1 cellular context compared by ENCODE assay signal in the genomic region with DNA sequence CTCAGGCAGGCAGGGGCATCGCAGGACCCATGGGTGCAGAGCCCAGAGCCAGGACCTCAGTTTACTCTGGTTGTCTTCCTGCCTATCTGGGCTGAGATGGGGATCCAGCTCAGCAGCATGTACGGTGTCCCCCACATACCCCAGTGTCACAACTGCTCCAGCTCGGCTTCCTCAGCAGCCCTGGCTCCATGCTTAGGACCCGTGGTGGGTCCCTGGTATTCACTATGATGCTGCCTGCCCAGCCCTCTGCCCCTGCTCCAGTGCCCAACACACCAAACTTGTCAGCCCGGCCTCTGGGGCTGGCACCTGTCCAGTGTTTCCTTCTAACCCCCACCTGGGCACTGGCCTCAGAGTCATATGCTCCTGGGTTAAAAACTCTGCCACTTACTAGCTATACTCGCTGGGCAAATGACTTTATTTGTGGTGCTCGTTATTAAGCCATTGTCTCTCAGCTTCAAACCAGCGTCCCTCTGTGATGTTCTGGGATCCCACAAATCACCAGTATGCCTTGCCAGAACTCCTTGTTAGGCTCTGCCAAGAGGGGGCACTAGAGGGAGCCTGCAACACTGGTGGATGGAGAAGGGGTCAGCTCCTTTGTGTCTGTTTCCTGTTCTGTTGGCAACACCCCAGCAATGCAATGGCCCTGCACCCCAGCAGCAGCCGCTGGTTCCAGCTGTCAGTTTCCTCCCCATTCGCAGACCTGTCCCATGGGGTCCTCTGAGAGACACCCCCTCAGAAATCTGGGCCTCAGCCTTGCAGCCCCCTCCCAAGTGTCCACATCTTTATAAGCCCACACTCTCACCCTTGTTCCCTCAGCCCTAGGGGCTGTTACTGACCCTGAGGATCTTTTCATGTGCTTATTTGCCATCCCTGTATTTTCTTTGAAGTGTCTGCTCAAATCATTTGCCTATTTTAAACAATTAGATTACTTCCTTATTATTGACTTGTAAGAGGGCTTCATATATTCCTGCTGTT.
TF ChIP-seq lines count a peak whose summit lies in the region.

No MANE protein-coding gene starts in this region.

TF ChIP-seq in Ishikawa, 13 proteins besides CTCF, POLR2A, EP300 and RAD21 (continued from another document):
- TF ChIP-seq, protein P1, sequence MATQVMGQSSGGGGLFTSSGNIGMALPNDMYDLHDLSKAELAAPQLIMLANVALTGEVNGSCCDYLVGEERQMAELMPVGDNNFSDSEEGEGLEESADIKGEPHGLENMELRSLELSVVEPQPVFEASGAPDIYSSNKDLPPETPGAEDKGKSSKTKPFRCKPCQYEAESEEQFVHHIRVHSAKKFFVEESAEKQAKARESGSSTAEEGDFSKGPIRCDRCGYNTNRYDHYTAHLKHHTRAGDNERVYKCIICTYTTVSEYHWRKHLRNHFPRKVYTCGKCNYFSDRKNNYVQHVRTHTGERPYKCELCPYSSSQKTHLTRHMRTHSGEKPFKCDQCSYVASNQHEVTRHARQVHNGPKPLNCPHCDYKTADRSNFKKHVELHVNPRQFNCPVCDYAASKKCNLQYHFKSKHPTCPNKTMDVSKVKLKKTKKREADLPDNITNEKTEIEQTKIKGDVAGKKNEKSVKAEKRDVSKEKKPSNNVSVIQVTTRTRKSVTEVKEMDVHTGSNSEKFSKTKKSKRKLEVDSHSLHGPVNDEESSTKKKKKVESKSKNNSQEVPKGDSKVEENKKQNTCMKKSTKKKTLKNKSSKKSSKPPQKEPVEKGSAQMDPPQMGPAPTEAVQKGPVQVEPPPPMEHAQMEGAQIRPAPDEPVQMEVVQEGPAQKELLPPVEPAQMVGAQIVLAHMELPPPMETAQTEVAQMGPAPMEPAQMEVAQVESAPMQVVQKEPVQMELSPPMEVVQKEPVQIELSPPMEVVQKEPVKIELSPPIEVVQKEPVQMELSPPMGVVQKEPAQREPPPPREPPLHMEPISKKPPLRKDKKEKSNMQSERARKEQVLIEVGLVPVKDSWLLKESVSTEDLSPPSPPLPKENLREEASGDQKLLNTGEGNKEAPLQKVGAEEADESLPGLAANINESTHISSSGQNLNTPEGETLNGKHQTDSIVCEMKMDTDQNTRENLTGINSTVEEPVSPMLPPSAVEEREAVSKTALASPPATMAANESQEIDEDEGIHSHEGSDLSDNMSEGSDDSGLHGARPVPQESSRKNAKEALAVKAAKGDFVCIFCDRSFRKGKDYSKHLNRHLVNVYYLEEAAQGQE (IDR thresholded peaks at IDR 0.05; ENCODE audit: low read depth): no peak
- TF ChIP-seq, protein P2, sequence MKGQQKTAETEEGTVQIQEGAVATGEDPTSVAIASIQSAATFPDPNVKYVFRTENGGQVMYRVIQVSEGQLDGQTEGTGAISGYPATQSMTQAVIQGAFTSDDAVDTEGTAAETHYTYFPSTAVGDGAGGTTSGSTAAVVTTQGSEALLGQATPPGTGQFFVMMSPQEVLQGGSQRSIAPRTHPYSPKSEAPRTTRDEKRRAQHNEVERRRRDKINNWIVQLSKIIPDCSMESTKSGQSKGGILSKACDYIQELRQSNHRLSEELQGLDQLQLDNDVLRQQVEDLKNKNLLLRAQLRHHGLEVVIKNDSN (IDR thresholded peaks at IDR 0.05): no peak
- TF ChIP-seq CREB1 (IDR thresholded peaks at IDR 0.05; ENCODE audit: low read depth) (no peak), CEBPB (IDR thresholded peaks at IDR 0.05) (no peak)
- TF ChIP-seq, protein P3, sequence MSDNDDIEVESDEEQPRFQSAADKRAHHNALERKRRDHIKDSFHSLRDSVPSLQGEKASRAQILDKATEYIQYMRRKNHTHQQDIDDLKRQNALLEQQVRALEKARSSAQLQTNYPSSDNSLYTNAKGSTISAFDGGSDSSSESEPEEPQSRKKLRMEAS (IDR thresholded peaks at IDR 0.05): no peak
